ENCODE assay signal across 1 cellular context in genomic region chr20:63847374-63848002, GRCh38.
TF ChIP-seq lines count a peak whose summit lies in the region.

No MANE protein-coding gene starts in this region.

TF ChIP-seq in IMR-90, 13 proteins besides CTCF, POLR2A, EP300 and RAD21:
- TF ChIP-seq BHLHE40 (IDR thresholded peaks at IDR 0.05; ENCODE audit: low read depth, low read length), result no peak
